ENCODE assay signal across 29 cellular contexts in genomic region chr12:131700271-131700670, GRCh38.
"Had no signal": no experiment of that assay in that cellular context is flagged by ENCODE, and none has a peak within 500 bp of the region (broad histone marks: within the 10 kb centered on the region; RNA-seq: fewer than 3 reads in every experiment).

No MANE protein-coding gene starts in this region.

- H3K9me3 ChIP-seq: neutrophil, testis had no signal

- H3K4me1 Mint-ChIP-seq: naive thymus-derived CD8-positive, alpha-beta T cell; nephron progenitor cell; stimulated activated memory B cell treated with anti-CD40 and anti-IgM and Interleukin-4, amounts not matched to agents 10 μg/mL and 1 μg/mL and 100 μg/mL, for 72 hours had no signal

- H3K27ac ChIP-seq: coronary artery, esophagus squamous epithelium, heart right ventricle, lower lobe of right lung, neutrophil, psoas muscle, sigmoid colon, testis, tibial artery had no signal

- H3K27me3 ChIP-seq: neutrophil, sigmoid colon, testis, tibial artery had no signal

- H3K4me3 ChIP-seq: coronary artery, esophagus squamous epithelium, heart right ventricle, lower lobe of right lung, psoas muscle, sigmoid colon, testis, tibial artery had no signal

- FAIRE-seq: endometrium, islet of Langerhans had no signal

- H3K36me3 ChIP-seq: esophagus squamous epithelium, heart right ventricle, lower lobe of right lung, neutrophil, sigmoid colon, tibial artery had no signal

- H3K4me3 Mint-ChIP-seq: effector memory CD8-positive, alpha-beta T cell; naive thymus-derived CD8-positive, alpha-beta T cell; nephron progenitor cell; stimulated activated memory B cell treated with anti-CD40 and anti-IgM and Interleukin-4, amounts not matched to agents 10 μg/mL and 1 μg/mL and 100 μg/mL, for 72 hours; type B pancreatic cell had no signal

- DNase-seq: effector memory CD8-positive, alpha-beta T cell; erythroblast; esophagus squamous epithelium; foreskin melanocyte; glutamatergic neuron; heart right ventricle; hippocampal formation; kidney glomerular epithelial cell; left colon; left ventricle myocardium superior; lower lobe of right lung; naive thymus-derived CD8-positive, alpha-beta T cell; nephron progenitor cell; posterior cingulate gyrus; psoas muscle; right cardiac atrium; sigmoid colon; stimulated activated CD4-positive, alpha-beta T cell treated with anti-CD3 and anti-CD28 coated beads, Interleukin-2, amount 100 ng/mL, for 24 hours; stimulated activated CD4-positive, alpha-beta T cell treated with anti-CD3 and anti-CD28 coated beads, Interleukin-4, amount 100 ng/mL, for 24 hours; stimulated activated naive CD8-positive, alpha-beta T cell treated with anti-CD3 and anti-CD28 coated beads, Interleukin-15, Interleukin-2, amounts not matched to agents 100 U/mL and 50 U/mL, for 24 hours; substantia nigra; testis; tibial artery had no signal

- H3K9me3 Mint-ChIP-seq: type B pancreatic cell had no signal

- H3K4me1 ChIP-seq: esophagus squamous epithelium, heart right ventricle, lower lobe of right lung, psoas muscle, sigmoid colon, testis, tibial artery had no signal

- ATAC-seq: effector memory CD8-positive, alpha-beta T cell; heart right ventricle; left colon; left ventricle myocardium superior; lower lobe of right lung; naive thymus-derived CD8-positive, alpha-beta T cell; psoas muscle; right cardiac atrium; stimulated activated memory B cell treated with anti-CD40 and anti-IgM and Interleukin-4, amounts not matched to agents 10 μg/mL and 1 μg/mL and 100 μg/mL, for 72 hours; stimulated activated naive CD8-positive, alpha-beta T cell treated with anti-CD3 and anti-CD28 coated beads, Interleukin-15, Interleukin-2, amounts not matched to agents 100 U/mL and 50 U/mL, for 24 hours had no signal

- H3K27ac Mint-ChIP-seq: effector memory CD8-positive, alpha-beta T cell; naive thymus-derived CD8-positive, alpha-beta T cell; nephron progenitor cell; stimulated activated memory B cell treated with anti-CD40 and anti-IgM and Interleukin-4, amounts not matched to agents 10 μg/mL and 1 μg/mL and 100 μg/mL, for 72 hours had no signal

- H3K36me3 Mint-ChIP-seq: stimulated activated memory B cell treated with anti-CD40 and anti-IgM and Interleukin-4, amounts not matched to agents 10 μg/mL and 1 μg/mL and 100 μg/mL, for 72 hours; type B pancreatic cell had no signal
